8 cellular contexts compared by ENCODE assay signal in the genomic region with DNA sequence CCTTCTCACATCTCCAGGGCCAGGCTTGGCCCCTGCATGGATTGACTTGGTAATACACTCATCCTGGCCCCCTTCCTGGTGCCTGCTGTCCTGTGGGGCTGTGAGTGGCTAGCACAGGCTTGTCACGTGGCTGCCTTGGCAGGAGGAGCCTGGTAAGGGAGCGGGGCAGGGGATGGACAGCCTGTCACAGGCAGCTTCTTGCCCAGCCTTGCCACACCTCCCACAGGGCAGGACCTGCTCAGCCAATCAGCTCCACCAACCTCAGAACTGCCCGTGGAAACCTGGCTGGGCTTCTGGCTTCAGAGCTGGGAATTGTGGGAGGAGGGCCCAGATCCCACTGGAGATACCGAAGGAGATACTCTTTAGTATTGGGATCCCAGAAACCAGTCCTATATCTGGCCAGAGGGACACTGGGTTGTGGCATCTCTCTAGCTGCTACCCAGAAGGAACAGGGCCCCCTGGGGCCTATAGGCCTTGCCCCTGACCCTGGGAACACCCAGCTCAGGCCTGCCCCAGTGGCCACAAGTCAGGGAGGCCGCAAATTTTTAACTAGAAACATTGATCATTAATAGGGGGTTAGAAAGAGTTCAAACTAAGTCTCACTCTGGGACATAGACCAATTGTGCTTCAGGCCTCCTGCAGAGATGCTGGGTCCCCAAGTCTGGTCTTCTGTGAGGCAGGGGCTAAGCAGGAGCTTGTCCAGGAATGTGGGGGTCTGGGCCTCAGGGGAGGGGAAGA. TPM values are rescaled to one million over a fixed set of nuclear protein-coding genes. Genes with fewer than 3 reads are reported as not detected.
DNase-seq lines count a peak whose midpoint lies in the region; ATAC-seq and TF ChIP-seq lines count a peak whose summit lies in the region.

A gene (plus strand): TSS at position 330 of the 738 bp plus-strand sequence. CDS start 315 bp downstream, at position 645.

- in situ Hi-C loops in Caki2 (cut with HindIII; ENCODE audit: low pct_unique_long_range_greater_than_20kb, low sequenced_read_pairs) = no loop called here

- CTCF ChIA-PET in OCI-LY7 (lab: Charles Lee; ENCODE audit: unreplicated experiment) = no interaction called here

- no peaks in the 10 kb centered on the region for H3K79me2 ChIP-seq in OCI-LY7 (ENCODE audit: insufficient read depth, low read depth, low read length)

- H3K36me3 ChIP-seq in right atrium auricular region (no peaks in the 10 kb centered on the region), skeletal muscle tissue (ENCODE audit: control insufficient read depth in 3 of 3, insufficient read depth in 3 of 3, low read length in 3 of 3) (peaks cover 2 to 12% (median 9%) of the 10 kb centered on the region in 3 donors), OCI-LY7 (ENCODE audit: insufficient read depth, low read length) (no peaks in the 10 kb centered on the region)

- no peak within 1 kb of the TSS for H3K4me2 ChIP-seq in OCI-LY7 (ENCODE audit: low read length)

- no TSS peak for BruUV-seq in OCI-LY7 (replicated peaks; lab: Mats Ljungman, UMichigan)

- ATAC-seq in HG03196 (IDR thresholded peaks at IDR 0.05; ENCODE audit: unreplicated experiment) (peak; percentile 53), GM18519 (IDR thresholded peaks at IDR 0.05; ENCODE audit: low FRiP score, unreplicated experiment) (no peak)

- H2AFZ ChIP-seq in OCI-LY7 (ENCODE audit: low read length) = no peak within 1 kb of the TSS

- TF ChIP-seq CTCF in right atrium auricular region (IDR thresholded peaks at IDR 0.05) = no peak
- no peak for TF ChIP-seq CTCF in OCI-LY7 (conservative IDR thresholded peaks at IDR 0.05; ENCODE audit: low read length)

- POLR2A ChIA-PET in OCI-LY7 (lab: Charles Lee) = no interaction called here

- no peaks in the 10 kb centered on the region for H4K20me1 ChIP-seq in OCI-LY7 (ENCODE audit: insufficient read depth, low read length)

- H3K9me2 ChIP-seq in OCI-LY7 (ENCODE audit: insufficient read depth, low read length) = no peaks in the 10 kb centered on the region

- H3K27me3 ChIP-seq in right atrium auricular region (no peaks in the 10 kb centered on the region), skeletal muscle tissue (ENCODE audit: control insufficient read depth in 3 of 3, insufficient read depth in 3 of 3, low read length in 3 of 3) (no peaks in the 10 kb centered on the region)

- H3K9me3 ChIP-seq in right atrium auricular region = no peaks in the 10 kb centered on the region
- H3K9me3 ChIP-seq in skeletal muscle tissue (ENCODE audit: control insufficient read depth in 3 of 3, low read length in 3 of 3) = no peaks in the 10 kb centered on the region
- no peaks in the 10 kb centered on the region for H3K9me3 ChIP-seq in OCI-LY7 (ENCODE audit: low read length)

- intact Hi-C loops in OCI-LY7 (cut with micrococcal nuclease; ENCODE audit: unreplicated experiment) = no loop called here

- peak within 1 kb of the TSS; percentile 73 for H3K27ac ChIP-seq in angular gyrus (ENCODE audit: low read depth, low read length)
- peak within 1 kb of the TSS; percentile 81 to 92 for H3K27ac ChIP-seq in right atrium auricular region
- peak within 1 kb of the TSS; percentile 86 for H3K27ac ChIP-seq in skeletal muscle tissue (ENCODE audit: low read depth, low read length)
- H3K27ac ChIP-seq in OCI-LY7 (ENCODE audit: low read depth, low read length, poor library complexity, severe bottlenecking) = no peak within 1 kb of the TSS

- DNase-seq in Caki2 (ENCODE audit: low read depth) = peak; percentile 97
- DNase-seq in right atrium auricular region (ENCODE audit: low spot score) = peak; percentile 90
- no peak for DNase-seq in NOMO-1 treated with dmso at 0.1 percent for 144 hours (lab: John Stamatoyannopoulos, UW; ENCODE audit: unreplicated experiment)
- no peak for DNase-seq in OCI-LY7 (ENCODE audit: low spot score)

- no peak within 1 kb of the TSS for H3K4me3 ChIP-seq in right atrium auricular region
- peak within 1 kb of the TSS; percentile 31 to 61 (median 56) for H3K4me3 ChIP-seq in skeletal muscle tissue (ENCODE audit: low read length in 3 of 3)
- no peak within 1 kb of the TSS for H3K4me3 ChIP-seq in OCI-LY7 (ENCODE audit: low read depth, low read length, poor library complexity, severe bottlenecking)

- peak within 1 kb of the TSS; percentile 13 to 79 (median 69) for H3K9ac ChIP-seq in skeletal muscle tissue (ENCODE audit: low read depth in 1 of 3, low read length in 3 of 3)

- H3K4me1 ChIP-seq in right atrium auricular region (peaks cover 0 to 35% of the 10 kb centered on the region in 2 donors), skeletal muscle tissue (ENCODE audit: control insufficient read depth in 3 of 3, insufficient read depth in 3 of 3, low read length in 3 of 3) (peaks cover 19 to 72% (median 33%) of the 10 kb centered on the region in 3 donors), OCI-LY7 (ENCODE audit: insufficient read depth, low read length, poor library complexity, severe bottlenecking) (no peaks in the 10 kb centered on the region)

RNA-seq across cellular contexts. Expression of the gene that starts here (rescaled TPM):
- total RNA-seq in Caki2 (2014; rRNA removed; shearing (Covaris generic); ENCODE audit: low replicate concordance) = 70.8 and 91.3 TPM in 2 replicates
- total RNA-seq in right atrium auricular region (10 to 100 TPM; 17.6 to 25.6 TPM), skeletal muscle tissue (1.6 TPM), OCI-LY7 (2022) (0.25 TPM in 1 of 2 replicates, not detected in the other)
- total RNA-seq in OCI-LY7 (2014; rRNA removed; shearing (Covaris generic)) = not detected in 2 replicates

Comparison
In these comparisons a context has a peak if more than half of its experiments do, and no peak if none do; other contexts are left out.
1. DNase-seq: peak in Caki2 (single experiment) and right atrium auricular region (single experiment); none in NOMO-1 treated with dmso at 0.1 percent for 144 hours (single experiment) and OCI-LY7 (single experiment).
2. H3K4me3 ChIP-seq: peak in skeletal muscle tissue (3 of 3); none in right atrium auricular region (0 of 2) and OCI-LY7 (single experiment).